18 cellular contexts compared by ENCODE assay signal in the genomic region with DNA sequence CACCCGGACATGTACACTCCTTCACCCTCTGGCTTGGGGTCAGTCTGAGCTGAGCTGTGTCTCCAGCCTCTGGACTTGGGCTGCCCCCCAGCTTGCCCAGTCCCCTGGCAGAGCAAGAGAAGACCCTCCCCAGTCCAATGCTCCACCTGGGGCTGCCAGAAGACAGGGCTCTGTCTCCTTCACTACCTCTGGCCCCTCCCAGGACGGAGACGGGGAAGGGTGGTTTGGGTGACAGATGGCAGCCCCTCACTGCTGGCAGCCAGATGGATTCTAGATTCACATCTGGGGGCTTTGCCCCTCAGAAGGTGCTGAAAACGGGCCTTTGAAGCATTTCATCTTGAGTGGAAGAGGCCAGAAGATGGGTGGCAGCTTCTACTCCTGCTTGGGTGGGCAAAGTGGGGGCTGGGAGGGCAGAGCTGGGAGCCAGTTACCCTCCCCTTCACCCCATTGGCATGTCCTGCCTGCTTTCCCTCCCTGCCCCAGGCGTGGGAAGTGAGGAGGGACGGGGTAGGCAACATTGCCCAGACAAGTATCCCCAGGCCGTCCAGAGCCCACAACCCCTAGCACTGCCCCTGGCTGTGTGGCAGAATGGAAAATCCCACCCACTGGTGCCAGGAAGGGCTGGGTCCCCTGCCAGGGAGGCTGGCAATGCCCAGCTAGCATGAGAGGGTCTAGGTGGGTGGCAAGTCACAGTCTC. TPM values are rescaled to one million over a fixed set of nuclear protein-coding genes. Genes with fewer than 3 reads are reported as not detected.
DNase-seq lines count a peak whose midpoint lies in the region; ATAC-seq, FAIRE-seq and TF ChIP-seq lines count a peak whose summit lies in the region.
"Had no signal": no experiment of that assay in that cellular context is flagged by ENCODE, and none has a peak within 500 bp of the region (broad histone marks: within the 10 kb centered on the region; RNA-seq: fewer than 3 reads in every experiment).

No MANE protein-coding gene starts in this region.

- H3K27ac Mint-ChIP-seq in T-helper 17 cell, result no peak overlapping the region
- H3K27ac Mint-ChIP-seq: nephron progenitor cell had no signal

- H3K4me3 ChIP-seq in HepG2 (replicated peaks in 1 of 3; ENCODE audit: insufficient read depth in 1 of 3, low read depth in 2 of 3, low read length in 3 of 3) (no peak overlapping the region), right lobe of liver (no peak overlapping the region), WERI-Rb-1 (ENCODE audit: low read depth, low read length) (no peak overlapping the region), kidney (ENCODE audit: low read length in 2 of 2) (no peak overlapping the region), transverse colon (no peak overlapping the region)
- H3K4me3 ChIP-seq: esophagus muscularis mucosa, SK-N-MC, testis had no signal

- ATAC-seq in HepG2 (no peak), right lobe of liver (no peak), GM19452 (IDR thresholded peaks at IDR 0.05; ENCODE audit: unreplicated experiment) (no peak), T-helper 17 cell (no peak)

- H3K36me3 ChIP-seq in HepG2 (replicated peaks in 1 of 2; ENCODE audit: control insufficient read depth in 1 of 2, insufficient read depth in 2 of 2, low read length in 2 of 2) (no peaks in the 10 kb centered on the region), right lobe of liver (no peaks in the 10 kb centered on the region), WERI-Rb-1 (no peaks in the 10 kb centered on the region; the same call in 1 of the 2 replicates), kidney (ENCODE audit: control insufficient read depth in 1 of 2, insufficient read depth in 2 of 2, low read length in 2 of 2) (no peaks in the 10 kb centered on the region), transverse colon (no peaks in the 10 kb centered on the region)

- in situ Hi-C loops in HepG2 (cut with HindIII; ENCODE audit: extremely low pct_ligation_motif_present, low pct_unique_long_range_greater_than_20kb) (no loop called here), transverse colon (cut with MboI; ENCODE audit: low pct_ligation_motif_present in 1 of 4, low pct_unique_long_range_greater_than_20kb in 1 of 4, low sequenced_read_pairs in 3 of 4) (no loop called here)

- CTCF ChIA-PET in HepG2 (lab: Yijun Ruan, JAX; ENCODE audit: low intra/inter-chr PET ratio, low total read pairs), result no interaction called here

- no peak overlapping the region for H3K4me3 Mint-ChIP-seq in T-helper 17 cell
- H3K4me3 Mint-ChIP-seq: nephron progenitor cell had no signal

- TF ChIP-seq RAD21 in HepG2 (CRISPR knock-in tag; IDR thresholded peaks at IDR 0.05), result no peak

- FAIRE-seq in HepG2 (lab: Jason Lieb, UNC) (no peak), kidney (lab: Jason Lieb, UNC) (no peak), D721Med (lab: Jason Lieb, UNC) (no peak)

- peaks cover 8% of the 10 kb centered on the region for H3K36me3 Mint-ChIP-seq in T-helper 17 cell (ENCODE audit: low read depth)

- H4K20me1 ChIP-seq in HepG2 (ENCODE audit: insufficient read depth, low read length), result no peaks in the 10 kb centered on the region

- H3K4me1 Mint-ChIP-seq in T-helper 17 cell, result peaks cover 3% of the 10 kb centered on the region

- H3K4me1 ChIP-seq in HepG2 (ENCODE audit: insufficient read depth, low read length), result peaks cover 46% of the 10 kb centered on the region
- no peaks in the 10 kb centered on the region for H3K4me1 ChIP-seq in right lobe of liver
- peaks cover 0 to 4% of the 10 kb centered on the region in 2 donors for H3K4me1 ChIP-seq in kidney (ENCODE audit: control insufficient read depth in 1 of 2, insufficient read depth in 1 of 2, low read depth in 1 of 2, low read length in 2 of 2)
- no peaks in the 10 kb centered on the region for H3K4me1 ChIP-seq in transverse colon

- BruUV-seq in HepG2 (replicated peaks; lab: Mats Ljungman, UMichigan), result no TSS peak

- 27% methylated on average over 7 of the region's 7 CpGs for WGBS in HepG2 (ENCODE audit: low lambda C conversion rate)
- WGBS in right lobe of liver (ENCODE audit: insufficient coverage, low coverage, low lambda C conversion rate, missing lambda C conversion rate), result 57% methylated on average over 6 of the region's 7 CpGs
- WGBS in transverse colon (ENCODE audit: low coverage in 1 of 2), 2 donors, result 73% methylated on average over 7 of the region's 7 CpGs; no CpG with 5 or more reads in 1 of the 2 donors

- intact Hi-C loops in HepG2 (cut with micrococcal nuclease; ENCODE audit: unreplicated experiment) (no loop called here), right lobe of liver (cut with DNase I) (no loop called here), kidney (cut with DNase I) (no loop called here), transverse colon (cut with DNase I; ENCODE audit: low total_unique reads) (no loop called here)

- H3K27ac ChIP-seq in HepG2 (ENCODE audit: extremely low read length, insufficient read depth, low read length) (no peak overlapping the region), right lobe of liver (no peak overlapping the region), WERI-Rb-1 (peak overlapping the region; percentile 50), kidney (ENCODE audit: low read depth in 2 of 2, low read length in 2 of 2) (no peak overlapping the region), transverse colon (no peak overlapping the region)
- H3K27ac ChIP-seq: esophagus muscularis mucosa, SK-N-MC, testis had no signal

- peaks cover 2 to 52% of the 10 kb centered on the region in 2 experiments; a peak in 4 of 5 replicates for H3K27me3 ChIP-seq in HepG2 (ENCODE audit: control insufficient read depth in 1 of 2, insufficient read depth in 2 of 2, low read length in 2 of 2)
- H3K27me3 ChIP-seq in right lobe of liver, result no peaks in the 10 kb centered on the region
- no peaks in the 10 kb centered on the region for H3K27me3 ChIP-seq in WERI-Rb-1 (ENCODE audit: insufficient read depth, low read depth, severe bottlenecking)
- H3K27me3 ChIP-seq in transverse colon, result peaks cover 37% of the 10 kb centered on the region
- H3K27me3 ChIP-seq: testis had no signal

- POLR2A ChIA-PET in HepG2 (lab: Yijun Ruan, JAX), result no interaction called here

- no peaks in the 10 kb centered on the region for H3K9me3 ChIP-seq in HepG2 (ENCODE audit: low read length)
- no peaks in the 10 kb centered on the region for H3K9me3 ChIP-seq in right lobe of liver
- H3K9me3 ChIP-seq in WERI-Rb-1 (ENCODE audit: severe bottlenecking), result no peaks in the 10 kb centered on the region
- no peaks in the 10 kb centered on the region for H3K9me3 ChIP-seq in kidney (ENCODE audit: control insufficient read depth in 1 of 2, low read length in 2 of 2)
- H3K9me3 ChIP-seq in transverse colon, result no peaks in the 10 kb centered on the region
- no peaks in the 10 kb centered on the region for H3K9me3 ChIP-seq in T-helper 17 cell (ENCODE audit: control insufficient read depth, low read length, poor library complexity, severe bottlenecking)
- H3K9me3 ChIP-seq: esophagus muscularis mucosa, testis had no signal

- TF ChIP-seq EP300 in HepG2 (IDR thresholded peaks at IDR 0.05; ENCODE audit: low read depth in 2 of 2, low read length in 2 of 2), result no peak
- no peak for TF ChIP-seq EP300 in HepG2 (CRISPR knock-in tag; IDR thresholded peaks at IDR 0.05; ENCODE audit: borderline replicate concordance)
- no peak for TF ChIP-seq EP300 in transverse colon (IDR thresholded peaks at IDR 0.05; ENCODE audit: low read depth)

- peak overlapping the region; percentile 48; the same call in 1 of the 2 replicates for H3K4me2 ChIP-seq in HepG2 (ENCODE audit: low read depth, low read length)

- DNase-seq in HepG2 (ENCODE audit: low spot score) (no peak), right lobe of liver (no peak), WERI-Rb-1 (no peak), kidney (peak; percentile 68), D721Med (ENCODE audit: insufficient read length, low spot score) (no peak), transverse colon (no peak), T-helper 17 cell (no peak)
- DNase-seq: activated CD4-positive, alpha-beta T cell treated with anti-CD3 and anti-CD28 coated beads for 4 hours; activated gamma-delta T cell treated with Interleukin-2 at 50 U/mL for 16 hours; KG1; NCI-H526 treated with DMSO at 0.1 percent for 48 hours; nephron progenitor cell; stimulated activated CD4-positive, alpha-beta T cell treated with anti-CD3 and anti-CD28 coated beads, Interleukin-12 subunit alpha, Interleukin-12 subunit beta, amount 100 ng/mL, for 4 hours; testis had no signal

- peaks cover 42% of the 10 kb centered on the region for H3K27me3 Mint-ChIP-seq in T-helper 17 cell

- H2AFZ ChIP-seq in HepG2 (ENCODE audit: low read length), result no peak overlapping the region

- H3K79me2 ChIP-seq in HepG2 (ENCODE audit: insufficient read depth, low read length), result no peaks in the 10 kb centered on the region

- TF ChIP-seq CTCF in HepG2 (CRISPR knock-in tag; IDR thresholded peaks at IDR 0.05) (no peak), right lobe of liver (IDR thresholded peaks at IDR 0.05) (no peak), WERI-Rb-1 (IDR thresholded peaks at IDR 0.05; ENCODE audit: low read depth, low read length) (no peak), kidney (IDR thresholded peaks at IDR 0.05; ENCODE audit: borderline replicate concordance, extremely low read depth, insufficient read depth) (no peak), D721Med (IDR thresholded peaks at IDR 0.05; ENCODE audit: insufficient read depth, missing control alignments) (no peak), transverse colon (IDR thresholded peaks at IDR 0.05) (no peak)

- H3K9ac ChIP-seq in HepG2 (ENCODE audit: insufficient read depth, low read depth, low read length) (no peak overlapping the region), kidney (ENCODE audit: low read length in 2 of 2) (no peak overlapping the region)

- TF ChIP-seq POLR2A in HepG2 (IDR thresholded peaks at IDR 0.05; ENCODE audit: insufficient read depth in 1 of 2, low read depth in 2 of 2, low read length in 2 of 2), result no peak
- TF ChIP-seq POLR2A in right lobe of liver (IDR thresholded peaks at IDR 0.05), result no peak
- no peak for TF ChIP-seq POLR2A in transverse colon (IDR thresholded peaks at IDR 0.05)

RNA-seq across cellular contexts. Expression of gene NGFR, which starts 13.9 kb away (rescaled TPM):
- 0.41 and 1.1 TPM in 2 replicates for total RNA-seq in HepG2 (2016; rRNA removed; fragmentation: Illumina TruSeq; extraction: Trizol)
- total RNA-seq in HepG2 (2016; cell fraction: cytosol; rRNA removed; fragmentation: Illumina TruSeq; extraction: Trizol; ENCODE audit: low read depth), result 0.10 TPM in 1 of 2 replicates, not detected in the other
- 0.30 and 1.4 TPM in 2 replicates for total RNA-seq in HepG2 (2016; cell fraction: insoluble cytoplasmic fraction; rRNA removed; fragmentation: Illumina TruSeq; extraction: Trizol)
- total RNA-seq in HepG2 (2016; cell fraction: membrane; rRNA removed; fragmentation: Illumina TruSeq; extraction: Trizol), result 0.21 and 0.40 TPM in 2 replicates
- 1.3 and 1.6 TPM in 2 replicates for total RNA-seq in HepG2 (2016; cell fraction: nucleus; rRNA removed; fragmentation: Illumina TruSeq; extraction: Trizol)
- polyA plus RNA-seq in HepG2 (2011; rRNA removed), result 1.8 and 2.7 TPM in 2 replicates
- polyA plus RNA-seq in HepG2 (2011; cell fraction: cytosol; rRNA removed), result 1.9 and 2.8 TPM in 2 replicates
- polyA plus RNA-seq in HepG2 (2011; cell fraction: nucleus; rRNA removed), result 1.5 and 2.5 TPM in 2 replicates
- 0.27 and 1.0 TPM in 2 replicates for polyA plus RNA-seq in HepG2 (2012)
- 0.11 and 0.15 TPM in 2 replicates for polyA plus RNA-seq in HepG2 (2016; cell fraction: cytosol; fragmentation: Illumina TruSeq; extraction: Trizol; ENCODE audit: low read depth)
- polyA plus RNA-seq in HepG2 (2016; cell fraction: insoluble cytoplasmic fraction; fragmentation: Illumina TruSeq; extraction: Trizol; ENCODE audit: low read depth), result 0.46 and 0.72 TPM in 2 replicates
- polyA plus RNA-seq in HepG2 (2016; cell fraction: membrane; fragmentation: Illumina TruSeq; extraction: Trizol; ENCODE audit: low read depth), result 0.15 and 0.29 TPM in 2 replicates
- polyA plus RNA-seq in HepG2 (2016; cell fraction: nucleus; fragmentation: Illumina TruSeq; extraction: Trizol; ENCODE audit: insufficient read depth, low read depth), result 4.1 and 4.2 TPM in 2 replicates
- 0.07 and 4.0 TPM in 2 replicates for polyA minus RNA-seq in HepG2 (2011; rRNA and poly(A)+ RNA removed; ENCODE audit: low replicate concordance)
- 1.2 and 1.3 TPM in 2 replicates for polyA minus RNA-seq in HepG2 (2011; cell fraction: cytosol; rRNA and poly(A)+ RNA removed)
- polyA minus RNA-seq in HepG2 (2011; cell fraction: nucleus; rRNA and poly(A)+ RNA removed), result 0.39 and 0.62 TPM in 2 replicates
- total RNA-seq in right lobe of liver, result 1 to 10 TPM; 3.1 to 9.4 (median 6.8) TPM
- total RNA-seq in kidney, result 13.2 TPM
- polyA plus RNA-seq in kidney (ENCODE audit: insufficient read depth, low read depth, low replicate concordance), result 9.4 TPM
- total RNA-seq in transverse colon, result 10 to 100 TPM in 2 of 4 donors, 1 to 10 TPM in 2; 3.3 to 19.8 (median 8.2) TPM
- under 1 TPM; 0.25 to 0.52 TPM for total RNA-seq in T-helper 17 cell
- total RNA-seq: glomerular endothelial cell had no signal
